ENCODE assay signal across 7 cellular contexts in genomic region chr6:32184084-32184640, GRCh38. TPM values are rescaled to one million over a fixed set of nuclear protein-coding genes. Genes with fewer than 3 reads are reported as not detected.
DNase-seq lines count a peak whose midpoint lies in the region; ATAC-seq and TF ChIP-seq lines count a peak whose summit lies in the region.

Gene AGER, minus strand, starts transcription at chr6:32184253. Its CDS starts 31 bp downstream, at chr6:32184222.

- DNase-seq in G401 (ENCODE audit: low spot score) (no peak), Panc1 (ENCODE audit: low read depth, low spot score) (no peak), esophagus squamous epithelium (lab: John Stamatoyannopoulos, UW) (no peak), NCI-H1694 (lab: John Stamatoyannopoulos, UW) (no peak), brain microvascular endothelial cell (no peak)

- intact Hi-C loops in Panc1 (cut with micrococcal nuclease; ENCODE audit: unreplicated experiment), result no loop called here
- intact Hi-C loops in esophagus squamous epithelium (cut with DNase I), result no loop called here

- no peak within 1 kb of the TSS for H3K4me3 ChIP-seq in Panc1 (ENCODE audit: low read depth in 2 of 2, low read length in 2 of 2)
- no peak within 1 kb of the TSS for H3K4me3 ChIP-seq in esophagus squamous epithelium
- H3K4me3 ChIP-seq in skin epidermis, result no peak within 1 kb of the TSS
- H3K4me3 ChIP-seq in brain microvascular endothelial cell (ENCODE audit: low read depth, low read length), result no peak within 1 kb of the TSS

- H3K36me3 ChIP-seq in Panc1 (ENCODE audit: control insufficient read depth, insufficient read depth, low read length) (no peaks in the 10 kb centered on the region; the same call in 1 of the 2 replicates), esophagus squamous epithelium (peaks cover 15 to 74% (median 19%) of the 10 kb centered on the region in 3 donors), brain microvascular endothelial cell (replicated peaks) (peaks cover 50% of the 10 kb centered on the region)

- H3K9me3 ChIP-seq in Panc1 (ENCODE audit: control insufficient read depth, insufficient read depth, low read depth, low read length) (no peaks in the 10 kb centered on the region), esophagus squamous epithelium (no peaks in the 10 kb centered on the region)

- H3K4me1 ChIP-seq in Panc1 (ENCODE audit: control insufficient read depth, insufficient read depth, low read length), result peaks cover 16% of the 10 kb centered on the region
- peaks cover 20 to 84% (median 45%) of the 10 kb centered on the region in 3 donors for H3K4me1 ChIP-seq in esophagus squamous epithelium

- ATAC-seq in Panc1 (no peak), GM19463 (IDR thresholded peaks at IDR 0.05; ENCODE audit: unreplicated experiment) (no peak)

- no peak for TF ChIP-seq POLR2A in esophagus squamous epithelium (IDR thresholded peaks at IDR 0.05)

- POLR2A ChIA-PET in Panc1 (lab: Charles Lee), result no interaction called here

- WGBS in esophagus squamous epithelium, 2 donors, result 85 to 95% methylated on average over 4 to 6 of the region's 6 CpGs

- H3K27ac ChIP-seq in Panc1 (ENCODE audit: low read length) (peak within 1 kb of the TSS; percentile 45; the same call in 1 of the 2 replicates), esophagus squamous epithelium (peak within 1 kb of the TSS; percentile 64 to 99 (median 82)), skin epidermis (peak within 1 kb of the TSS in 13 of 21 experiments; percentile 7 to 100 (median 50)), brain microvascular endothelial cell (no peak within 1 kb of the TSS)

- TF ChIP-seq CTCF in Panc1 (IDR thresholded peaks at IDR 0.05) (no peak), esophagus squamous epithelium (IDR thresholded peaks at IDR 0.05) (no peak), brain microvascular endothelial cell (IDR thresholded peaks at IDR 0.05; ENCODE audit: low read depth, low read length, missing control alignments) (no peak)

- in situ Hi-C loops in G401 (cut with HindIII; ENCODE audit: low sequenced_read_pairs) (loop anchor here (5.0 kb wide), 1 partner anchor 57 kb away; the partner anchor contains the start of gene ATF6B), Panc1 (cut with HindIII; ENCODE audit: low pct_unique_long_range_greater_than_20kb, low sequenced_read_pairs) (no loop called here), brain microvascular endothelial cell (cut with HindIII; ENCODE audit: low pct_ligation_motif_present, low sequenced_read_pairs) (loop anchor here (10.0 kb wide), 1 partner anchor 59 kb away; the partner anchor contains the start of gene ATF6B)

- H3K27me3 ChIP-seq in Panc1 (ENCODE audit: control insufficient read depth, insufficient read depth, low read length) (no peaks in the 10 kb centered on the region), esophagus squamous epithelium (no peaks in the 10 kb centered on the region), brain microvascular endothelial cell (replicated peaks) (no peaks in the 10 kb centered on the region)

- CTCF ChIA-PET in Panc1 (lab: Charles Lee), result no interaction called here

- no TSS peak for BruUV-seq in Panc1 (replicated peaks; lab: Mats Ljungman, UMichigan)

RNA-seq across cellular contexts. Expression of gene AGER, which starts in this region (rescaled TPM):
- 3.8 and 17.4 TPM in 2 replicates for total RNA-seq in G401 (2014; rRNA removed; shearing (Covaris generic))
- total RNA-seq in Panc1 (2021; ENCODE audit: unreplicated experiment) (3.7 TPM), esophagus squamous epithelium (1 to 10 TPM in 3 of 4 donors, under 1 TPM in 1; 0.59 to 1.7 (median 1.4) TPM)
- polyA plus RNA-seq in Panc1 (2012; ENCODE audit: insufficient read length), result 3.2 TPM
